8 cellular contexts compared by ENCODE assay signal in the genomic region with DNA sequence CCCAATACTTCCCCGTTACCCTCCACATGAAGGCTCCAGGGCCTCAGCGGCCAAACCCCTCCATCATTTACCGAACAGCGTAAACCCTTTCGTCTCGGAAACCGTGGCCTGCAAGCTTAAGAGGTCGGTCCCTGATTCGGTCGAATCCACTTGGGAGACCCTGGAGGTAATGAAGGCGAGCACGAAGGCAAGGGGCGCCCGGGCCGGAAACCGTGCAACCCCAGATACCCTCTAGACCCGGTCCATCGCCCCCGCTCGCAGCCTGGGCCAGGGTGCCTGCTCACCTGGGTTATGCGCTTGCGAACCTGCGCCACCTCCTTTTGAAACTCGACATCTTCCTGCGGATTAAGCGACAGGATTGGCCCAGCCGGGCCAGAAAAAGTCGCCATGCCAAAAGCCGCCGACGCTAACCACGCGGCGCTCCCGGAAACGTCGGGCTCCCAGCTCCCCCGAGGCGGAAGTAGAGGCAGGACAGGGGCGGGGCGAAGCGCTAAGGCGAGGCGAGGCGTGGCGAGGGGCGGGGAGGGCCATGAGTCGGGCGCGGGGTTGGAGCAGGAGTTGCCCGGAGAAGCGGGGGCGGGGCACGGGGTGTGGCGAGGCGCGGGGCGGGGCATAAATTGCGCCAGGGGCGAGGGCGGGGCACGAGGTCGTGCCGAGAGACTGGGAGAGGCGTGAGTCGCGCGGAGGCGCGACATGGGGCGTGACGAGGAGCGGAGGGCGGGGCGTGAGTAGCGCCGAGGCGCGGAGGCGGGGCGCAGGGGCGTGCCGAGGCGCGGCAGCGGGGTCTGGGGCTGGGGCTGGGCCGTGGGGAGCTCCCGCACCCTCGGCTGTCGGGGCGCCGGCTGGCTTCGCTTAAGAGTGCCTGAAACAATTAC. TPM values are rescaled to one million over a fixed set of nuclear protein-coding genes. Genes with fewer than 3 reads are reported as not detected.
A peak's percentile ranks its signal among the peaks of the same experiment; 100 is the strongest.
DNase-seq lines count a peak whose midpoint lies in the region; ATAC-seq and TF ChIP-seq lines count a peak whose summit lies in the region.

A gene (minus strand): TSS at position 414 of the 875 bp plus-strand sequence. CDS start 25 bp downstream, at position 389.

- CTCF ChIA-PET in activated naive CD4-positive, alpha-beta T cell treated with anti-CD3 and anti-CD28 coated beads, Interleukin-2, amount 10 ng/mL, durations not matched to agents 7 days and 5 days (lab: Charles Lee): interaction anchor here (0.7 to 2.1 kb wide), 2 partner anchors 15 to 206 kb away, joined by 4 to 5 read pairs; a partner anchor contains a TSS

- H3K9me3 ChIP-seq in SK-N-MC (ENCODE audit: low read depth, low read length): no peaks in the 10 kb centered on the region
- no peaks in the 10 kb centered on the region for H3K9me3 ChIP-seq in gastroesophageal sphincter
- no peaks in the 10 kb centered on the region for H3K9me3 ChIP-seq in neutrophil

- H3K9ac ChIP-seq in SK-N-MC (ENCODE audit: insufficient read length): peak within 1 kb of the TSS; percentile 92

- peak within 1 kb of the TSS; percentile 96 for H3K27ac Mint-ChIP-seq in activated naive CD4-positive, alpha-beta T cell treated with anti-CD3 and anti-CD28 coated beads, Interleukin-2, amount 10 ng/mL, durations not matched to agents 7 days and 5 days

- H3K36me3 ChIP-seq in SK-N-MC (ENCODE audit: insufficient read depth, low read length) (peaks cover 31% of the 10 kb centered on the region), gastroesophageal sphincter (peaks cover 0 to 35% of the 10 kb centered on the region in 2 donors), neutrophil (no peaks in the 10 kb centered on the region)

- no peaks in the 10 kb centered on the region for H3K27me3 ChIP-seq in gastroesophageal sphincter
- no peaks in the 10 kb centered on the region for H3K27me3 ChIP-seq in neutrophil

- 0% methylated on average over 1 to 2 of the region's 93 CpGs for WGBS in gastroesophageal sphincter (ENCODE audit: low coverage in 1 of 2), 2 donors

- H3K36me3 Mint-ChIP-seq in activated naive CD4-positive, alpha-beta T cell treated with anti-CD3 and anti-CD28 coated beads, Interleukin-2, amount 10 ng/mL, durations not matched to agents 7 days and 5 days: peaks cover 23% of the 10 kb centered on the region

- DNase-seq in NCI-H1048 (lab: John Stamatoyannopoulos, UW) (peak; percentile 95), SK-N-MC (ENCODE audit: low read depth, low spot score) (peak; percentile 75)
- DNase-seq in activated naive CD4-positive, alpha-beta T cell treated with anti-CD3 and anti-CD28 coated beads, Interleukin-2, amount 10 ng/mL, durations not matched to agents 7 days and 5 days: peak; percentile 100

- H3K9me3 Mint-ChIP-seq in activated naive CD4-positive, alpha-beta T cell treated with anti-CD3 and anti-CD28 coated beads, Interleukin-2, amount 10 ng/mL, durations not matched to agents 7 days and 5 days: no peaks in the 10 kb centered on the region

- H3K4me3 Mint-ChIP-seq in activated naive CD4-positive, alpha-beta T cell treated with anti-CD3 and anti-CD28 coated beads, Interleukin-2, amount 10 ng/mL, durations not matched to agents 7 days and 5 days: peak within 1 kb of the TSS; percentile 79

- H3K4me1 ChIP-seq in gastroesophageal sphincter (peaks cover 0 to 31% (median 4%) of the 10 kb centered on the region in 3 donors), neutrophil (ENCODE audit: control insufficient read depth in 1 of 2, insufficient read depth in 1 of 2, low read depth in 1 of 2, low read length in 1 of 2) (peaks cover 13 to 20% of the 10 kb centered on the region in 2 experiments)

- peaks cover 24% of the 10 kb centered on the region for H3K27me3 Mint-ChIP-seq in activated naive CD4-positive, alpha-beta T cell treated with anti-CD3 and anti-CD28 coated beads, Interleukin-2, amount 10 ng/mL, durations not matched to agents 7 days and 5 days

- no peak within 1 kb of the TSS for H3K27ac ChIP-seq in SK-N-MC
- H3K27ac ChIP-seq in gastroesophageal sphincter: peak within 1 kb of the TSS; percentile 44 to 87 (median 84)
- H3K27ac ChIP-seq in neutrophil: peak within 1 kb of the TSS; percentile 87

- TF ChIP-seq POLR2A in gastroesophageal sphincter (IDR thresholded peaks at IDR 0.05): peak; percentile 11 to 27

- no peak for TF ChIP-seq EP300 in gastroesophageal sphincter (IDR thresholded peaks at IDR 0.05)

- H3K4me1 Mint-ChIP-seq in activated naive CD4-positive, alpha-beta T cell treated with anti-CD3 and anti-CD28 coated beads, Interleukin-2, amount 10 ng/mL, durations not matched to agents 7 days and 5 days: peaks cover 45% of the 10 kb centered on the region

- H3K4me3 ChIP-seq in GM08714 (ENCODE audit: low read length): peak within 1 kb of the TSS; percentile 89
- peak within 1 kb of the TSS; percentile 79 for H3K4me3 ChIP-seq in SK-N-MC
- peak within 1 kb of the TSS; percentile 70 to 91 for H3K4me3 ChIP-seq in gastroesophageal sphincter
- peak within 1 kb of the TSS; percentile 81 to 90 for H3K4me3 ChIP-seq in neutrophil (ENCODE audit: low read depth in 1 of 2, low read length in 1 of 2)

- peak; percentile 93 for ATAC-seq in HG02588 (IDR thresholded peaks at IDR 0.05; ENCODE audit: unreplicated experiment)
- peak; percentile 98 for ATAC-seq in gastroesophageal sphincter

- TF ChIP-seq CTCF in gastroesophageal sphincter (IDR thresholded peaks at IDR 0.05) (no peak), neutrophil (IDR thresholded peaks at IDR 0.05) (peak; percentile 35), subcutaneous adipose tissue (IDR thresholded peaks at IDR 0.05; ENCODE audit: low read depth) (no peak)

RNA-seq across cellular contexts. Expression of the gene that starts here (rescaled TPM):
- total RNA-seq in gastroesophageal sphincter: 10 to 100 TPM; 16.2 to 92.7 (median 46.7) TPM
- 100 to 1,000 TPM in 1 of 4 donors, 10 to 100 TPM in 3; 18.7 to 102 (median 33.0) TPM for total RNA-seq in subcutaneous adipose tissue
